8 cellular contexts compared by ENCODE assay signal in the genomic region with DNA sequence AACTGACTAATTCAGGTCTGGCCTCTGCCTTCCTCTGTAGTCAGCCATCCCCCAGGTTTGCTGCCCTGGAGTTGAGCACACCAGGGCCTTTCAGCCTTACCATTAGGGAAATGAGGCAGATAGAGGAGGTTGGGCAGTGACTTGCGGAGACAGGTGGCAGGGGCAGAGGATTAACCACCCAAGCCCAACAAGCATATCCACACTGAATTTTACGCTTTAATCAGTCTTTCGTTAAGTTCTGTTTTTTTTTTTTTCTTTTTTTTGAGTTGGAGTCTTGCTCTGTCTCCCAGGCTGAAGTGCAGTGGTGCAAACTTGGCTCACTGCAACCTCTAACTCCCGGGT.
DNase-seq lines count a peak whose midpoint lies in the region; ATAC-seq, FAIRE-seq and TF ChIP-seq lines count a peak whose summit lies in the region.

No MANE protein-coding gene starts in this region.

- no peaks in the 10 kb centered on the region for H3K9me3 ChIP-seq in heart right ventricle

- H3K27ac ChIP-seq in heart right ventricle: peak overlapping the region in 1 of 10 donors; percentile 93

- H3K27me3 ChIP-seq in heart right ventricle: no peaks in the 10 kb centered on the region

- ATAC-seq in HG03108 (IDR thresholded peaks at IDR 0.05; ENCODE audit: unreplicated experiment): peak; percentile 67
- ATAC-seq in activated CD4-positive, CD25-positive, alpha-beta regulatory T cell treated with anti-CD3 and anti-CD28 coated beads, Interleukin-2, amount 50 U/mL, for 24 hours: peak; percentile 79 to 80
- ATAC-seq in heart right ventricle: no peak

- TF ChIP-seq CTCF in heart right ventricle (IDR thresholded peaks at IDR 0.05): no peak

- intact Hi-C loops in heart right ventricle (cut with DNase I): loop anchor here in 2 of 10 donors (10.0 kb wide), 2 partner anchors 59 to 139 kb away; no protein-coding TSS in a partner anchor

- DNase-seq in activated T-cell treated with anti-CD3 and anti-CD28 coated beads for 48 hours (ENCODE audit: low read depth): peak; percentile 36
- DNase-seq in activated T-cell treated with anti-CD3 and anti-CD28 coated beads for 4 hours: no peak
- peak; percentile 50 for DNase-seq in stimulated activated CD4-positive, alpha-beta T cell treated with anti-CD3 and anti-CD28 coated beads, Interleukin-4, amount 100 ng/mL, for 1 hour
- no peak for DNase-seq in heart right ventricle
- no peak for DNase-seq in urothelium cell line (ENCODE audit: low spot score)
- DNase-seq in ecto neural progenitor cell (ENCODE audit: low spot score): no peak

- WGBS in heart right ventricle, 2 donors: 92 to 93% methylated on average over 4 of the region's 4 CpGs

- H3K36me3 ChIP-seq in heart right ventricle: no peaks in the 10 kb centered on the region

- FAIRE-seq in urothelium cell line (lab: Jason Lieb, UNC): no peak

- H3K4me1 ChIP-seq in heart right ventricle: peaks cover 0 to 91% (median 17%) of the 10 kb centered on the region in 9 donors

- H3K4me3 ChIP-seq in heart right ventricle: no peak overlapping the region

Comparison
In these comparisons a context has a peak if more than half of its experiments do, and no peak if none do; other contexts are left out.
1. DNase-seq: peak in activated T-cell treated with anti-CD3 and anti-CD28 coated beads for 48 hours (single experiment) and stimulated activated CD4-positive, alpha-beta T cell treated with anti-CD3 and anti-CD28 coated beads, Interleukin-4, amount 100 ng/mL, for 1 hour (single experiment); none in activated T-cell treated with anti-CD3 and anti-CD28 coated beads for 4 hours (single experiment), heart right ventricle (0 of 2), urothelium cell line (single experiment) and ecto neural progenitor cell (single experiment).
2. ATAC-seq: peak in HG03108 (single experiment) and activated CD4-positive, CD25-positive, alpha-beta regulatory T cell treated with anti-CD3 and anti-CD28 coated beads, Interleukin-2, amount 50 U/mL, for 24 hours (2 of 2); none in heart right ventricle (0 of 8).